In the genomic region with DNA sequence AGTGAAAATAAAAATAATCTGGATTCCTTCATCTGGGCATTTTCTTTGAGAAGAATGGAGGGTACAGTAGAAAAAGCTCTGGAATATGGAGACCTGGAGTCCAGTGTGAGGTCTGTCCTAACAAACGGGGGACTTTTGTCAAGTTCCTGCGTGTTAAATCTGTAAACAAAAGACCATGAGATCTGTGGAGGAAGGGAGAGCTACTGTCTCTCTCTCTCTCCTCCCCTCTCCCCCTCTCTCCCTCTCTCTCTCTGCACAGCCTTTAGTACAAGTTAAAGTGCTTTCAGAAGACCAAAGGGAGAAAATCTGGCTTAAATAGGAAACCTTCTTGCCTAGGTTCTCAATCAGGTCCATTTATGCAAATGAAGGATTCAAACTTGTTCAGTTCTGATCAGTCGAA, we compare ENCODE assay signal across 19 cellular contexts.
"Had no signal": no experiment of that assay in that cellular context is flagged by ENCODE, and none has a peak within 500 bp of the region (broad histone marks: within the 10 kb centered on the region; RNA-seq: fewer than 3 reads in every experiment).

No MANE protein-coding gene starts in this region.

- H3K36me3 ChIP-seq: esophagus muscularis mucosa, gastroesophageal sphincter, heart right ventricle, left lung, lower lobe of right lung had no signal

- H3K27ac ChIP-seq: coronary artery, esophagus muscularis mucosa, foreskin keratinocyte, gastroesophageal sphincter, heart right ventricle, left lung, lower lobe of right lung had no signal

- H3K9me3 Mint-ChIP-seq: mesothelial cell of epicardium, naive B cell had no signal

- H3K27ac Mint-ChIP-seq: mesothelial cell of epicardium, naive B cell had no signal

- DNase-seq: dermis blood vessel endothelial cell; dorsolateral prefrontal cortex; effector CD4-positive, alpha-beta T cell; effector memory CD4-positive, alpha-beta T cell; foreskin keratinocyte; head of caudate nucleus; heart right ventricle; hippocampal formation; left cardiac atrium; left lung; left ventricle myocardium superior; lower lobe of right lung; mesenchymal stem cell; mucosa of descending colon; naive B cell had no signal

- H3K27me3 ChIP-seq: dorsolateral prefrontal cortex, foreskin keratinocyte had no signal

- H3K4me3 ChIP-seq: coronary artery, dorsolateral prefrontal cortex, esophagus muscularis mucosa, gastroesophageal sphincter, heart right ventricle, left lung, lower lobe of right lung, mucosa of descending colon had no signal

- H3K4me3 Mint-ChIP-seq: mesothelial cell of epicardium, naive B cell had no signal

- H3K4me1 Mint-ChIP-seq: naive B cell had no signal

- H3K4me1 ChIP-seq: esophagus muscularis mucosa, foreskin keratinocyte, gastroesophageal sphincter, left lung, lower lobe of right lung had no signal

- ATAC-seq: foreskin keratinocyte, gastroesophageal sphincter, heart right ventricle, left cardiac atrium, left lung, left ventricle myocardium superior, lower lobe of right lung, mucosa of descending colon had no signal

- H3K36me3 Mint-ChIP-seq: mesothelial cell of epicardium, naive B cell had no signal

- H3K9me3 ChIP-seq: esophagus muscularis mucosa, gastroesophageal sphincter, heart right ventricle, left lung, lower lobe of right lung, mucosa of descending colon had no signal
